12 cellular contexts compared by ENCODE assay signal in the genomic region with DNA sequence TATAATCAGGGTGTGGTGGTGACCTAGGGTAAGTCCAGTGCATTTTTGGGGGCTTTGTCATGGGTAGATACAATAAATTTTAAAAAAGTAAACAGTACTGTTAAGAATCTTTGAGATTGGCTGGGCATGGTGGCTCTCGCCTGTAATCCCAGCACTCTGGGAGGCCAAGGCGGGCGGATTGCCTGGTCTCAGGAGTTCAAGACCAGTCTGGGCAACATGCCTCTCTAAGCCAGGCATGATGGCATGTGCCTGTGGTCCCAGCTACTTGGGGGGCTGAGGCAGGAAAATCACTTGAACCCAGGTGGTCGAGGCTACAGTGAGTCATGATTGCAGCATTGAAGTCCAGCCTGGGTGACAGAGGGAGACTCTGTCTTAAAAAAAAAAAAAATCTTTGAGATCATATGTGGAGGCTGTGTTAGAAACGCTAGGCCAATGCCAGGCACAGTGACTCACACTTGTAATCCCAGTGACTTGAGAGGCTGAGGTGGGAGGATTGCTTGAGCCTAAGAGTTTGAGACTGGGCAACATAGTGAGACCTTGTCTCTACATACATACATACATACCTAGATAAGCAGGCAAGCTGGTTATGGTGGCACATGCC.
DNase-seq lines count a peak whose midpoint lies in the region; ATAC-seq and TF ChIP-seq lines count a peak whose summit lies in the region.
"Had no signal": no experiment of that assay in that cellular context is flagged by ENCODE, and none has a peak within 500 bp of the region (broad histone marks: within the 10 kb centered on the region; RNA-seq: fewer than 3 reads in every experiment).

No MANE protein-coding gene starts in this region.

- DNase-seq in A673 (ENCODE audit: low spot score) (peak; percentile 24), kidney tubule cell (ENCODE audit: low spot score) (peak; percentile 48), NCI-H2107 (lab: John Stamatoyannopoulos, UW) (no peak)
- DNase-seq in activated CD4-positive, alpha-beta memory T cell treated with anti-CD3 and anti-CD28 coated beads, Interleukin-2, amount 10 ng/mL, durations not matched to agents 7 days and 5 days: no peak
- DNase-seq in activated T-helper 1 cell treated with anti-CD3 and anti-CD28 coated beads, Interleukin-12 subunit alpha, Interleukin-12 subunit beta, Interleukin-2, Interleukin-4 antibody, amounts not matched to agents 30 ng/mL and 10 ng/mL and 1 ng/mL, durations not matched to agents 14 hours and 24 hours and 36 hours (ENCODE audit: low spot score): no peak
- DNase-seq: NCI-H146, SHP77 treated with DMSO at 0.1 percent for 48 hours had no signal

- H3K27ac Mint-ChIP-seq in activated CD4-positive, alpha-beta memory T cell treated with anti-CD3 and anti-CD28 coated beads, Interleukin-2, amount 10 ng/mL, durations not matched to agents 7 days and 5 days: no peak overlapping the region
- no peak overlapping the region for H3K27ac Mint-ChIP-seq in activated T-helper 1 cell treated with anti-CD3 and anti-CD28 coated beads, Interleukin-12 subunit alpha, Interleukin-12 subunit beta, Interleukin-2, Interleukin-4 antibody, amounts not matched to agents 30 ng/mL and 10 ng/mL and 1 ng/mL, durations not matched to agents 14 hours and 24 hours and 36 hours
- H3K27ac Mint-ChIP-seq: dendritic cell treated with granulocyte-macrophage colony-stimulating factor and Interleukin-4, amounts not matched to agents 40 ng/mL and 50 ng/mL, for 4 days; GM23338 had no signal

- H3K4me1 Mint-ChIP-seq in activated CD4-positive, alpha-beta memory T cell treated with anti-CD3 and anti-CD28 coated beads, Interleukin-2, amount 10 ng/mL, durations not matched to agents 7 days and 5 days: peaks cover 18% of the 10 kb centered on the region
- H3K4me1 Mint-ChIP-seq in activated T-helper 1 cell treated with anti-CD3 and anti-CD28 coated beads, Interleukin-12 subunit alpha, Interleukin-12 subunit beta, Interleukin-2, Interleukin-4 antibody, amounts not matched to agents 30 ng/mL and 10 ng/mL and 1 ng/mL, durations not matched to agents 14 hours and 24 hours and 36 hours (ENCODE audit: low read depth): peaks cover 18% of the 10 kb centered on the region
- H3K4me1 Mint-ChIP-seq: GM23338 had no signal

- H3K4me3 Mint-ChIP-seq in activated CD4-positive, alpha-beta memory T cell treated with anti-CD3 and anti-CD28 coated beads, Interleukin-2, amount 10 ng/mL, durations not matched to agents 7 days and 5 days: peak overlapping the region; percentile 41
- no peak overlapping the region for H3K4me3 Mint-ChIP-seq in activated T-helper 1 cell treated with anti-CD3 and anti-CD28 coated beads, Interleukin-12 subunit alpha, Interleukin-12 subunit beta, Interleukin-2, Interleukin-4 antibody, amounts not matched to agents 30 ng/mL and 10 ng/mL and 1 ng/mL, durations not matched to agents 14 hours and 24 hours and 36 hours
- H3K4me3 Mint-ChIP-seq: dendritic cell treated with granulocyte-macrophage colony-stimulating factor and Interleukin-4, amounts not matched to agents 40 ng/mL and 50 ng/mL, for 4 days; GM23338 had no signal

- TF ChIP-seq CTCF in A673 (conservative IDR thresholded peaks at IDR 0.05; ENCODE audit: low read depth, low read length): no peak

- no peak overlapping the region for H3K27ac ChIP-seq in A673 (ENCODE audit: low read depth, low read length, poor library complexity, severe bottlenecking)

- H3K36me3 Mint-ChIP-seq in activated CD4-positive, alpha-beta memory T cell treated with anti-CD3 and anti-CD28 coated beads, Interleukin-2, amount 10 ng/mL, durations not matched to agents 7 days and 5 days (ENCODE audit: low read depth): peaks cover 37% of the 10 kb centered on the region
- H3K36me3 Mint-ChIP-seq in activated T-helper 1 cell treated with anti-CD3 and anti-CD28 coated beads, Interleukin-12 subunit alpha, Interleukin-12 subunit beta, Interleukin-2, Interleukin-4 antibody, amounts not matched to agents 30 ng/mL and 10 ng/mL and 1 ng/mL, durations not matched to agents 14 hours and 24 hours and 36 hours (ENCODE audit: low read depth): peaks cover 24% of the 10 kb centered on the region

- POLR2A ChIA-PET in A673 (lab: Charles Lee; ENCODE audit: low non-redundant PET): no interaction called here
- POLR2A ChIA-PET in activated CD4-positive, alpha-beta memory T cell treated with anti-CD3 and anti-CD28 coated beads, Interleukin-2, amount 10 ng/mL, durations not matched to agents 7 days and 5 days (lab: Charles Lee): interaction anchor here (0.8 to 7.3 kb wide), 19 partner anchors 11 to 136 kb away, joined by 3 to 69 read pairs (median 5); a partner anchor contains a TSS

- intact Hi-C loops in A673 (cut with micrococcal nuclease; ENCODE audit: unreplicated experiment): no loop called here
- intact Hi-C loops in activated T-helper 1 cell treated with anti-CD3 and anti-CD28 coated beads, Interleukin-12 subunit alpha, Interleukin-12 subunit beta, Interleukin-2, Interleukin-4 antibody, amounts not matched to agents 30 ng/mL and 10 ng/mL and 1 ng/mL, durations not matched to agents 14 hours and 24 hours and 36 hours (cut with micrococcal nuclease): loop anchor here (1.0 to 5.0 kb wide), 6 partner anchors 16 to 273 kb away; no protein-coding TSS in a partner anchor

- no peak overlapping the region for H3K4me3 ChIP-seq in A673 (ENCODE audit: low read depth, low read length, poor library complexity, severe bottlenecking)
- H3K4me3 ChIP-seq: GM23338 had no signal

- H3K4me1 ChIP-seq in A673 (ENCODE audit: insufficient read depth, low read length, poor library complexity, severe bottlenecking): peaks cover 11% of the 10 kb centered on the region

- peak; percentile 1 for ATAC-seq in GM19455 (IDR thresholded peaks at IDR 0.05; ENCODE audit: unreplicated experiment)
- ATAC-seq in HG02678 (IDR thresholded peaks at IDR 0.05; ENCODE audit: unreplicated experiment): no peak
- no peak for ATAC-seq in GM19467 (IDR thresholded peaks at IDR 0.05; ENCODE audit: unreplicated experiment)
- ATAC-seq: GM23338 had no signal

- H3K27me3 ChIP-seq in A673 (replicated peaks; ENCODE audit: insufficient read depth, low read depth, low read length, poor library complexity): no peaks in the 10 kb centered on the region

- no TSS peak for BruUV-seq in A673 (replicated peaks; lab: Mats Ljungman, UMichigan)

- CTCF ChIA-PET in A673 (lab: Charles Lee): no interaction called here
- CTCF ChIA-PET in activated CD4-positive, alpha-beta memory T cell treated with anti-CD3 and anti-CD28 coated beads, Interleukin-2, amount 10 ng/mL, durations not matched to agents 7 days and 5 days (lab: Charles Lee): interaction anchor here (0.7 to 2.8 kb wide), 8 partner anchors 11 to 242 kb away, joined by 3 to 11 read pairs (median 3); no protein-coding TSS in a partner anchor

- H3K9me3 Mint-ChIP-seq in activated CD4-positive, alpha-beta memory T cell treated with anti-CD3 and anti-CD28 coated beads, Interleukin-2, amount 10 ng/mL, durations not matched to agents 7 days and 5 days: no peaks in the 10 kb centered on the region
- H3K9me3 Mint-ChIP-seq in activated T-helper 1 cell treated with anti-CD3 and anti-CD28 coated beads, Interleukin-12 subunit alpha, Interleukin-12 subunit beta, Interleukin-2, Interleukin-4 antibody, amounts not matched to agents 30 ng/mL and 10 ng/mL and 1 ng/mL, durations not matched to agents 14 hours and 24 hours and 36 hours: no peaks in the 10 kb centered on the region
- H3K9me3 Mint-ChIP-seq: dendritic cell treated with granulocyte-macrophage colony-stimulating factor and Interleukin-4, amounts not matched to agents 40 ng/mL and 50 ng/mL, for 4 days; GM23338 had no signal

- no peaks in the 10 kb centered on the region for H3K36me3 ChIP-seq in A673 (ENCODE audit: insufficient read depth, low read length, poor library complexity, severe bottlenecking)

- H3K27me3 Mint-ChIP-seq in activated CD4-positive, alpha-beta memory T cell treated with anti-CD3 and anti-CD28 coated beads, Interleukin-2, amount 10 ng/mL, durations not matched to agents 7 days and 5 days: no peaks in the 10 kb centered on the region
- H3K27me3 Mint-ChIP-seq in activated T-helper 1 cell treated with anti-CD3 and anti-CD28 coated beads, Interleukin-12 subunit alpha, Interleukin-12 subunit beta, Interleukin-2, Interleukin-4 antibody, amounts not matched to agents 30 ng/mL and 10 ng/mL and 1 ng/mL, durations not matched to agents 14 hours and 24 hours and 36 hours (ENCODE audit: insufficient read depth): no peaks in the 10 kb centered on the region
- H3K27me3 Mint-ChIP-seq: dendritic cell treated with granulocyte-macrophage colony-stimulating factor and Interleukin-4, amounts not matched to agents 40 ng/mL and 50 ng/mL, for 4 days had no signal

- H3K9me3 ChIP-seq in A673 (ENCODE audit: low read depth, low read length, poor library complexity, severe bottlenecking): no peaks in the 10 kb centered on the region

Comparison
In these comparisons a context has a peak if more than half of its experiments do, and no peak if none do; other contexts are left out.
1. DNase-seq: peak in A673 (single experiment) and kidney tubule cell (single experiment); none in activated CD4-positive, alpha-beta memory T cell treated with anti-CD3 and anti-CD28 coated beads, Interleukin-2, amount 10 ng/mL, durations not matched to agents 7 days and 5 days (single experiment), NCI-H2107 (single experiment) and activated T-helper 1 cell treated with anti-CD3 and anti-CD28 coated beads, Interleukin-12 subunit alpha, Interleukin-12 subunit beta, Interleukin-2, Interleukin-4 antibody, amounts not matched to agents 30 ng/mL and 10 ng/mL and 1 ng/mL, durations not matched to agents 14 hours and 24 hours and 36 hours (single experiment).